In the genomic region with DNA sequence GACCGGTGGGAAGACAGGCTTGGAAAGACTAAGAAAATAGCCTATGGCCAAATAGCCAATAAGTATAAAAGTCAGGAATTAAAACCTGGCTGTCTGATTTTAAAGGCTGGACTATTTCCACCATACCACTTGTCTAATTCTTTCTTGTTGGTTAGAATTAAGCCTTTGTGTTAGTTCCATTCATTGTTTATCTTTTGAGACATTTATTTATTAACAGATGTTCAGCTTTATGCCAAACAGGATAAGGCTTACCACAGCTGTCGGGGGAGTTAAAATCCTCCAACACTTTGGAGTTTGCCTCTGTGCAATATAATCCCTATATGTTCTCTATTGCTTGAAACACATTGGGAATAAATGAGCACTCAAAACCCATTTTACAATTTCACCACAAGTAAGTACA, we compare ENCODE assay signal across 1 cellular context.
TF ChIP-seq lines count a peak whose summit lies in the region.

No MANE protein-coding gene starts in this region.

TF ChIP-seq in IMR-90, 13 proteins besides CTCF, POLR2A, EP300 and RAD21 (continued from another document):
- no peak for TF ChIP-seq NFE2L2 (IDR thresholded peaks at IDR 0.05; ENCODE audit: low read depth, low read length)
- no peak for TF ChIP-seq RCOR1 (IDR thresholded peaks at IDR 0.05; ENCODE audit: insufficient replicate concordance, low read length)
- no peak for TF ChIP-seq CEBPB (IDR thresholded peaks at IDR 0.05; ENCODE audit: low read depth, low read length)
- no peak for TF ChIP-seq MXI1 (IDR thresholded peaks at IDR 0.05; ENCODE audit: borderline replicate concordance, low read depth, low read length)
